1 cellular context compared by ENCODE assay signal in genomic region chr3:14181253-14181652, GRCh38.
TF ChIP-seq lines count a peak whose summit lies in the region.

No MANE protein-coding gene starts in this region.

TF ChIP-seq in HepG2, 621 proteins besides CTCF, POLR2A, EP300 and RAD21:
- peak; percentile 66 for TF ChIP-seq ZNF629 (CRISPR knock-in tag; conservative IDR thresholded peaks at IDR 0.05)
- no peak for TF ChIP-seq AFF4 (CRISPR knock-in tag; IDR thresholded peaks at IDR 0.05)
